In genomic region chr5:65817936-65818335, GRCh38 we compare ENCODE assay signal across 18 cellular contexts.
"Had no signal": no experiment of that assay in that cellular context is flagged by ENCODE, and none has a peak within 500 bp of the region (broad histone marks: within the 10 kb centered on the region; RNA-seq: fewer than 3 reads in every experiment).

No MANE protein-coding gene starts in this region.

- H3K27ac ChIP-seq: adrenal gland, epithelial cell of prostate, parathyroid adenoma, testis, upper lobe of right lung, WERI-Rb-1 had no signal

- H3K4me3 Mint-ChIP-seq: activated CD4-positive, alpha-beta T cell treated with anti-CD3 and anti-CD28 coated beads for 36 hours; activated CD8-positive, alpha-beta T cell treated with anti-CD3 and anti-CD28 coated beads for 36 hours; activated naive CD4-positive, alpha-beta T cell treated with anti-CD3 and anti-CD28 coated beads, Interleukin-2, amount 50 U/mL, for 24 hours; central memory CD8-positive, alpha-beta T cell; dendritic cell treated with granulocyte-macrophage colony-stimulating factor and Interleukin-4, amounts not matched to agents 40 ng/mL and 50 ng/mL, for 4 days; effector memory CD8-positive, alpha-beta T cell; neural crest cell; T-helper 17 cell had no signal

- H3K79me2 ChIP-seq: parathyroid adenoma had no signal

- H3K27me3 Mint-ChIP-seq: activated CD4-positive, alpha-beta T cell treated with anti-CD3 and anti-CD28 coated beads for 36 hours; activated CD8-positive, alpha-beta T cell treated with anti-CD3 and anti-CD28 coated beads for 36 hours; activated naive CD4-positive, alpha-beta T cell treated with anti-CD3 and anti-CD28 coated beads, Interleukin-2, amount 50 U/mL, for 24 hours; central memory CD8-positive, alpha-beta T cell; dendritic cell treated with granulocyte-macrophage colony-stimulating factor and Interleukin-4, amounts not matched to agents 40 ng/mL and 50 ng/mL, for 4 days; effector memory CD8-positive, alpha-beta T cell; T-helper 17 cell had no signal

- H3K9me3 Mint-ChIP-seq: activated CD8-positive, alpha-beta T cell treated with anti-CD3 and anti-CD28 coated beads for 36 hours; activated naive CD4-positive, alpha-beta T cell treated with anti-CD3 and anti-CD28 coated beads, Interleukin-2, amount 50 U/mL, for 24 hours; central memory CD8-positive, alpha-beta T cell; dendritic cell treated with granulocyte-macrophage colony-stimulating factor and Interleukin-4, amounts not matched to agents 40 ng/mL and 50 ng/mL, for 4 days; effector memory CD8-positive, alpha-beta T cell; neural crest cell had no signal

- H3K36me3 ChIP-seq: adrenal gland, upper lobe of right lung had no signal

- H3K9me3 ChIP-seq: testis, upper lobe of right lung had no signal

- H3K4me1 ChIP-seq: adrenal gland, parathyroid adenoma, testis, upper lobe of right lung had no signal

- H3K27me3 ChIP-seq: adrenal gland, testis, upper lobe of right lung had no signal

- H3K9ac ChIP-seq: parathyroid adenoma had no signal

- ATAC-seq: activated CD4-positive, alpha-beta T cell treated with anti-CD3 and anti-CD28 coated beads for 36 hours; activated CD8-positive, alpha-beta T cell treated with anti-CD3 and anti-CD28 coated beads for 36 hours; effector memory CD8-positive, alpha-beta T cell; stimulated activated naive CD8-positive, alpha-beta T cell treated with anti-CD3 and anti-CD28 coated beads, Interleukin-15, Interleukin-2, amounts not matched to agents 100 U/mL and 50 U/mL, for 24 hours; T-helper 17 cell; upper lobe of right lung had no signal

- H3K27ac Mint-ChIP-seq: activated CD4-positive, alpha-beta T cell treated with anti-CD3 and anti-CD28 coated beads for 36 hours; activated CD8-positive, alpha-beta T cell treated with anti-CD3 and anti-CD28 coated beads for 36 hours; activated naive CD4-positive, alpha-beta T cell treated with anti-CD3 and anti-CD28 coated beads, Interleukin-2, amount 50 U/mL, for 24 hours; dendritic cell treated with granulocyte-macrophage colony-stimulating factor and Interleukin-4, amounts not matched to agents 40 ng/mL and 50 ng/mL, for 4 days; effector memory CD8-positive, alpha-beta T cell; T-helper 17 cell had no signal

- H2AFZ ChIP-seq: parathyroid adenoma had no signal

- H3K4me3 ChIP-seq: adrenal gland, testis, upper lobe of right lung had no signal

- H3K4me1 Mint-ChIP-seq: central memory CD8-positive, alpha-beta T cell had no signal

- DNase-seq: activated CD4-positive, alpha-beta T cell treated with anti-CD3 and anti-CD28 coated beads for 36 hours; activated CD8-positive, alpha-beta T cell treated with anti-CD3 and anti-CD28 coated beads for 36 hours; activated effector memory CD4-positive, alpha-beta T cell treated with anti-CD3 and anti-CD28 coated beads, Interleukin-2, amount 50 U/mL, for 16 hours; activated T-cell treated with anti-CD3 and anti-CD28 coated beads, Interleukin-2, amount 50 U/mL, for 48 hours; adrenal gland; effector memory CD8-positive, alpha-beta T cell; right cardiac atrium; stimulated activated naive CD8-positive, alpha-beta T cell treated with anti-CD3 and anti-CD28 coated beads, Interleukin-15, Interleukin-2, amounts not matched to agents 100 U/mL and 50 U/mL, for 24 hours; T-helper 17 cell; testis; upper lobe of right lung; WERI-Rb-1 had no signal
